In genomic region chr10:102133373-102134195, GRCh38 we compare ENCODE assay signal across 1 cellular context.
A peak's percentile ranks its signal among the peaks of the same experiment; 100 is the strongest.
TF ChIP-seq lines count a peak whose summit lies in the region.

No MANE protein-coding gene starts in this region.

TF ChIP-seq in K562, 482 proteins besides CTCF, POLR2A, EP300 and RAD21 (continued from another document and continues in another):
- 0 out of 2 replicates have a peak, but pooled peaks have one; percentile 36 for TF ChIP-seq MGA (IDR thresholded peaks at IDR 0.05)
- TF ChIP-seq ZNF449 (CRISPR knock-in tag; IDR thresholded peaks at IDR 0.05), result no peak
- TF ChIP-seq ZNF24 (IDR thresholded peaks at IDR 0.05), result no peak
- no peak for TF ChIP-seq FUS (optimal IDR thresholded peaks at IDR 0.05; ENCODE audit: low read depth, low read length)
- no peak for TF ChIP-seq TSC22D4 (tag; IDR thresholded peaks at IDR 0.05)
- no peak for TF ChIP-seq ATF1 (CRISPR knock-in tag; IDR thresholded peaks at IDR 0.05)
- TF ChIP-seq ATF1 (tag; IDR thresholded peaks at IDR 0.05), result no peak
- no peak for TF ChIP-seq SNIP1 (IDR thresholded peaks at IDR 0.05; ENCODE audit: low read depth)
- peak; percentile 73 for TF ChIP-seq SAP30 (IDR thresholded peaks at IDR 0.05; ENCODE audit: borderline replicate concordance, insufficient read depth, low read depth, low read length, poor library complexity, severe bottlenecking)
- TF ChIP-seq HMG20B (CRISPR knock-in tag; IDR thresholded peaks at IDR 0.05), result no peak
- TF ChIP-seq HDAC6 (IDR thresholded peaks at IDR 0.05; ENCODE audit: low read depth, low read length), result no peak
- no peak for TF ChIP-seq ZBTB2 (IDR thresholded peaks at IDR 0.05)
- TF ChIP-seq KDM4B (IDR thresholded peaks at IDR 0.05; ENCODE audit: borderline replicate concordance in 2 of 2, low read depth in 1 of 2), result no peak
- TF ChIP-seq TAF9B (IDR thresholded peaks at IDR 0.05; ENCODE audit: partially characterized antibody), result no peak
- TF ChIP-seq HDAC3 (IDR thresholded peaks at IDR 0.05; ENCODE audit: borderline replicate concordance, partially characterized antibody), result no peak
- no peak for TF ChIP-seq SREBF1 (IDR thresholded peaks at IDR 0.05; ENCODE audit: borderline replicate concordance, low read depth, low read length)
- no peak for TF ChIP-seq NFE2L1 (tag; IDR thresholded peaks at IDR 0.05; ENCODE audit: borderline replicate concordance, low read depth)
- no peak for TF ChIP-seq CBFA2T3 (IDR thresholded peaks at IDR 0.05)
- no peak for TF ChIP-seq CLOCK (CRISPR knock-in tag; IDR thresholded peaks at IDR 0.05; ENCODE audit: borderline replicate concordance)
- TF ChIP-seq STAT6 (CRISPR knock-in tag; IDR thresholded peaks at IDR 0.05), result no peak
- no peak for TF ChIP-seq SRSF9 (IDR thresholded peaks at IDR 0.05; ENCODE audit: borderline replicate concordance, low read depth, low read length)
- no peak for TF ChIP-seq DACH1 (IDR thresholded peaks at IDR 0.05; ENCODE audit: partially characterized antibody)
- TF ChIP-seq PCBP1 (IDR thresholded peaks at IDR 0.05; ENCODE audit: low read depth, low read length, poor library complexity, severe bottlenecking), result peak; percentile 21
- no peak; the same call in 1 of the 2 replicates for TF ChIP-seq JUND (IDR thresholded peaks at IDR 0.05; ENCODE audit: borderline replicate concordance, low read depth, low read length)
- TF ChIP-seq JUND (tag; IDR thresholded peaks at IDR 0.05; ENCODE audit: borderline replicate concordance, low read depth, low read length), result no peak
- no peak for TF ChIP-seq MLX (CRISPR knock-in tag; conservative IDR thresholded peaks at IDR 0.05)
- TF ChIP-seq ZNF224 (CRISPR knock-in tag; IDR thresholded peaks at IDR 0.05), result no peak
- TF ChIP-seq ZBTB11 (CRISPR knock-in tag; IDR thresholded peaks at IDR 0.05), result no peak
- TF ChIP-seq RB1 (IDR thresholded peaks at IDR 0.05; ENCODE audit: low read depth), result peak; percentile 32; the same call in 1 of the 2 replicates
- TF ChIP-seq ZBTB9 (CRISPR knock-in tag; IDR thresholded peaks at IDR 0.05), result no peak
